ENCODE assay signal across 20 cellular contexts in genomic region chr16:22901563-22901962, GRCh38.
"Had no signal": no experiment of that assay in that cellular context is flagged by ENCODE, and none has a peak within 500 bp of the region (broad histone marks: within the 10 kb centered on the region; RNA-seq: fewer than 3 reads in every experiment).

No MANE protein-coding gene starts in this region.

- H3K27me3 ChIP-seq: dorsolateral prefrontal cortex, foreskin keratinocyte had no signal

- H3K27ac ChIP-seq: coronary artery, esophagus muscularis mucosa, foreskin keratinocyte, gastroesophageal sphincter, heart left ventricle, hepatocyte, left lung, lower lobe of right lung had no signal

- H3K9me3 ChIP-seq: left lung, lower lobe of right lung, mucosa of descending colon had no signal

- H3K9me3 Mint-ChIP-seq: memory B cell had no signal

- H3K4me1 ChIP-seq: lower lobe of right lung had no signal

- H3K4me3 ChIP-seq: coronary artery, dorsolateral prefrontal cortex, esophagus muscularis mucosa, gastroesophageal sphincter, heart left ventricle, hepatocyte, left lung, lower lobe of right lung, mucosa of descending colon had no signal

- DNase-seq: dermis blood vessel endothelial cell; effector CD4-positive, alpha-beta T cell; effector memory CD4-positive, alpha-beta T cell; foreskin keratinocyte; heart left ventricle; hypothalamus; immature natural killer cell; left cardiac atrium; left lung; left ventricle myocardium superior; lower lobe of right lung; mesendoderm; midbrain; mucosa of descending colon had no signal

- H3K36me3 ChIP-seq: esophagus muscularis mucosa, gastroesophageal sphincter, heart left ventricle, left lung, lower lobe of right lung had no signal

- ATAC-seq: foreskin keratinocyte, gastroesophageal sphincter, heart left ventricle, left cardiac atrium, left lung, left ventricle myocardium superior, lower lobe of right lung, mucosa of descending colon had no signal

- H3K36me3 Mint-ChIP-seq: immature natural killer cell, memory B cell had no signal

- H3K4me1 Mint-ChIP-seq: immature natural killer cell had no signal

- H3K4me3 Mint-ChIP-seq: immature natural killer cell, memory B cell had no signal

- H3K27ac Mint-ChIP-seq: immature natural killer cell, memory B cell had no signal
